ENCODE assay signal across 18 cellular contexts in the genomic region with DNA sequence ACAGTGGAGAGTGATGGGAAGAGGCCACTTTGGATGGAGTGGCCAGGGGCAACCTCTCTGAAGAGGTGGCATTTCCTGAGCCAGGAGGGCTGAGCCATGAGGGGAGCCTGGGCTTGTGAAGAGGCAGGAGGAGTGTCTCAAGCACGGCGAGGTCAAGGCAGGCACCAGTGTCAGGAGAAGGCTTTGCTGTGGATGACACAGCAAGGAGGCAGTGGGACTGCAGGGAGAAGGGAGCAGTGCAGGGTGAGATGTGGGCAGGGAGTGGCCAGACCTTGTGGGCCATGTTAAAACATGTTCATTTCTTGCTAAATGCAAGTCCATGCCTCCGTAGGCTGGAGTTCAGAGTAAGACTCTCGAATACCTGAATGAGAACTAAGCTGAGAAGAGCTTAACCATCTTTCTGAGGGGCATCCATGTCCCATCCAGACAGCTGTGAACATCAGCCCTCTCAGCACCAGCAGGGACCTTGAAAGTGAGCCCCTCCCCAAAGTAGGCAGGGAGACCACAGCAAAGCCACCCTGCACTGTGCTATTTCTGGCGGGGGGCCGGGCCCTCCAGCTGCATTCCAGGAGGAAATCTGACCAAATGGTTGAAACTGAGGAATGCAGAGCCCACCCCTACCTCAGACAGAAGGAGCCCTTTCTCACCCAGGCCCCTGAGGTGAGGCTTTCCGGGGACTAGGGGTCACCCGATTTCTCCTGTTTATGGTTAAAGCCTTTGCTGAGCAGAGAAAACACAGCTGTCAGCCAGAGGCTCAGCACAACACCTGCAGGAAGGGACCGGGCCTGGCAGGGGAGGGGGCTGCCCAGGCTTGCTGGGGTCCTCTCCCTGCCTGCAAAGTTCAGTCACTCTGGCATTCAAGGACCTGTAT. TPM values are rescaled to one million over a fixed set of nuclear protein-coding genes. Genes with fewer than 3 reads are reported as not detected.
DNase-seq lines count a peak whose midpoint lies in the region; ATAC-seq and TF ChIP-seq lines count a peak whose summit lies in the region.
"Had no signal": no experiment of that assay in that cellular context is flagged by ENCODE, and none has a peak within 500 bp of the region (broad histone marks: within the 10 kb centered on the region; RNA-seq: fewer than 3 reads in every experiment).

No MANE protein-coding gene starts in this region.

- no peak overlapping the region for H3K4me3 ChIP-seq in fibroblast of lung (replicated peaks in 1 of 4; ENCODE audit: control extremely low read depth in 1 of 4, insufficient read depth in 1 of 4, low read depth in 3 of 4, low read length in 4 of 4)
- H3K4me3 ChIP-seq: pancreas, tibial nerve had no signal

- CTCF ChIA-PET in WTC11 (lab: Charles Lee): interaction anchor here (0.7 to 2.4 kb wide), 6 partner anchors 8 to 194 kb away, joined by 3 to 10 read pairs (median 4); partner anchors contain the start of gene ARSI

- no peaks in the 10 kb centered on the region for H3K27me3 ChIP-seq in fibroblast of lung (ENCODE audit: control insufficient read depth, insufficient read depth, low read length)
- H3K27me3 ChIP-seq: pancreas, tibial nerve had no signal

- H3K36me3 Mint-ChIP-seq in WTC11: no peaks in the 10 kb centered on the region
- H3K36me3 Mint-ChIP-seq in stimulated activated memory B cell treated with anti-CD40 and anti-IgM and Interleukin-4, amounts not matched to agents 10 μg/mL and 1 μg/mL and 100 μg/mL, for 72 hours: no peaks in the 10 kb centered on the region
- H3K36me3 Mint-ChIP-seq: activated CD8-positive, alpha-beta memory T cell treated with anti-CD3 and anti-CD28 coated beads, Interleukin-2, amount 10 ng/mL, durations not matched to agents 7 days and 5 days had no signal

- no peak for TF ChIP-seq CTCF in WTC11 (IDR thresholded peaks at IDR 0.05)
- TF ChIP-seq CTCF in fibroblast of lung (conservative IDR thresholded peaks at IDR 0.05 in 1 of 2, IDR thresholded peaks at IDR 0.05 in 1 of 2; ENCODE audit: low read depth in 1 of 2, low read length in 2 of 2): no peak

- POLR2A ChIA-PET in WTC11 (lab: Charles Lee): interaction anchor here (1.1 kb wide), 1 partner anchor 43 kb away, joined by 3 read pairs; no protein-coding TSS in a partner anchor

- H3K4me1 Mint-ChIP-seq in WTC11: peaks cover 11% of the 10 kb centered on the region
- no peaks in the 10 kb centered on the region for H3K4me1 Mint-ChIP-seq in stimulated activated memory B cell treated with anti-CD40 and anti-IgM and Interleukin-4, amounts not matched to agents 10 μg/mL and 1 μg/mL and 100 μg/mL, for 72 hours

- H3K9me3 ChIP-seq in fibroblast of lung (ENCODE audit: control insufficient read depth, insufficient read depth, low read depth, low read length): no peaks in the 10 kb centered on the region
- H3K9me3 ChIP-seq: pancreas, tibial nerve had no signal

- H3K4me1 ChIP-seq in fibroblast of lung (ENCODE audit: control insufficient read depth, extremely low read depth, insufficient read depth, low read length): peaks cover 28% of the 10 kb centered on the region
- H3K4me1 ChIP-seq: pancreas had no signal

- H2AFZ ChIP-seq in fibroblast of lung (ENCODE audit: low read length): peak overlapping the region; percentile 64

- H3K4me3 Mint-ChIP-seq in WTC11: no peak overlapping the region
- H3K4me3 Mint-ChIP-seq in stimulated activated memory B cell treated with anti-CD40 and anti-IgM and Interleukin-4, amounts not matched to agents 10 μg/mL and 1 μg/mL and 100 μg/mL, for 72 hours: no peak overlapping the region
- H3K4me3 Mint-ChIP-seq: activated CD8-positive, alpha-beta memory T cell treated with anti-CD3 and anti-CD28 coated beads, Interleukin-2, amount 10 ng/mL, durations not matched to agents 7 days and 5 days had no signal

- H3K9ac ChIP-seq in fibroblast of lung (ENCODE audit: insufficient read depth, low read length): no peak overlapping the region

- no peaks in the 10 kb centered on the region; the same call in 1 of the 2 replicates for H3K27me3 Mint-ChIP-seq in WTC11 (ENCODE audit: low read depth)
- peaks cover 27% of the 10 kb centered on the region for H3K27me3 Mint-ChIP-seq in stimulated activated memory B cell treated with anti-CD40 and anti-IgM and Interleukin-4, amounts not matched to agents 10 μg/mL and 1 μg/mL and 100 μg/mL, for 72 hours
- H3K27me3 Mint-ChIP-seq: activated CD8-positive, alpha-beta memory T cell treated with anti-CD3 and anti-CD28 coated beads, Interleukin-2, amount 10 ng/mL, durations not matched to agents 7 days and 5 days had no signal

- no peaks in the 10 kb centered on the region for H3K36me3 ChIP-seq in fibroblast of lung (ENCODE audit: control insufficient read depth, insufficient read depth, low read length)
- H3K36me3 ChIP-seq: pancreas, tibial nerve had no signal

- H3K27ac Mint-ChIP-seq in WTC11: peak overlapping the region; percentile 5; the same call in 1 of the 2 replicates
- H3K27ac Mint-ChIP-seq in stimulated activated memory B cell treated with anti-CD40 and anti-IgM and Interleukin-4, amounts not matched to agents 10 μg/mL and 1 μg/mL and 100 μg/mL, for 72 hours: no peak overlapping the region
- H3K27ac Mint-ChIP-seq: activated CD8-positive, alpha-beta memory T cell treated with anti-CD3 and anti-CD28 coated beads, Interleukin-2, amount 10 ng/mL, durations not matched to agents 7 days and 5 days had no signal

- DNase-seq in NCI-H82 (lab: John Stamatoyannopoulos, UW) (peak; percentile 66), NCI-H82 treated with DMSO at 0.1 percent for 48 hours (lab: John Stamatoyannopoulos, UW; ENCODE audit: unreplicated experiment) (no peak), WTC11 (ENCODE audit: low spot score) (no peak), fibroblast of lung (ENCODE audit: low read depth in 2 of 2) (no peak), kidney glomerular epithelial cell (lab: John Stamatoyannopoulos, UW) (no peak)
- no peak for DNase-seq in activated CD4-positive, alpha-beta T cell treated with anti-CD3 and anti-CD28 coated beads, Interleukin-2, amount 50 U/mL, for 1 hour
- DNase-seq: activated CD4-positive, alpha-beta T cell treated with anti-CD3 and anti-CD28 coated beads for 1 hour; activated CD8-positive, alpha-beta memory T cell treated with anti-CD3 and anti-CD28 coated beads, Interleukin-2, amount 10 ng/mL, durations not matched to agents 7 days and 5 days; activated effector memory CD4-positive, alpha-beta T cell treated with anti-CD3 and anti-CD28 coated beads, Interleukin-2, amount 50 U/mL, for 16 hours; cortex of kidney; pancreas had no signal

- no peaks in the 10 kb centered on the region for H3K79me2 ChIP-seq in fibroblast of lung (ENCODE audit: control insufficient read depth, insufficient read depth, low read length)

- peaks cover 9% of the 10 kb centered on the region; the same call in 1 of the 2 replicates for H3K9me3 Mint-ChIP-seq in WTC11
- peaks cover 6% of the 10 kb centered on the region for H3K9me3 Mint-ChIP-seq in stimulated activated memory B cell treated with anti-CD40 and anti-IgM and Interleukin-4, amounts not matched to agents 10 μg/mL and 1 μg/mL and 100 μg/mL, for 72 hours

- peak; percentile 49 for ATAC-seq in WTC11
- peak; percentile 37 for ATAC-seq in stimulated activated memory B cell treated with anti-CD40 and anti-IgM and Interleukin-4, amounts not matched to agents 10 μg/mL and 1 μg/mL and 100 μg/mL, for 72 hours
- ATAC-seq in GM19455 (IDR thresholded peaks at IDR 0.05; ENCODE audit: unreplicated experiment): no peak
- ATAC-seq: activated CD8-positive, alpha-beta memory T cell treated with anti-CD3 and anti-CD28 coated beads, Interleukin-2, amount 10 ng/mL, durations not matched to agents 7 days and 5 days; pancreas had no signal

- peak overlapping the region; percentile 77 for H3K27ac ChIP-seq in fibroblast of lung (ENCODE audit: insufficient read depth, low read length)
- H3K27ac ChIP-seq: 22Rv1, C4-2B, pancreas had no signal

- no peaks in the 10 kb centered on the region for H4K20me1 ChIP-seq in fibroblast of lung (ENCODE audit: control insufficient read depth, extremely low read depth, insufficient read depth, low read length)

- no peak overlapping the region for H3K4me2 ChIP-seq in fibroblast of lung (ENCODE audit: extremely low read depth, insufficient read depth, low read length)

TF ChIP-seq in WTC11, 78 proteins besides CTCF, POLR2A, EP300 and RAD21:
- no peak for TF ChIP-seq FOXP4 (CRISPR knock-in tag; IDR thresholded peaks at IDR 0.05)
- no peak for TF ChIP-seq IRF2 (CRISPR knock-in tag; IDR thresholded peaks at IDR 0.05; ENCODE audit: borderline replicate concordance, low read depth)
- TF ChIP-seq SMAD3 (CRISPR knock-in tag; IDR thresholded peaks at IDR 0.05; ENCODE audit: borderline replicate concordance): no peak

RNA-seq across cellular contexts. Expression of gene ARSI, which starts 16.1 kb away (rescaled TPM):
- 5.9 to 6.9 TPM (median 6.6 TPM) in 3 replicates for total RNA-seq in WTC11 (2021)
- 5.9 and 8.5 TPM in 2 replicates for total RNA-seq in fibroblast of lung
- polyA plus RNA-seq in fibroblast of lung: 3.3 and 12.5 TPM in 2 replicates
- polyA plus RNA-seq in fibroblast of lung (2012): 6.5 and 18.6 TPM in 2 replicates
- polyA minus RNA-seq in fibroblast of lung (ENCODE audit: low replicate concordance): 16.3 and 29.0 TPM in 2 replicates
- total RNA-seq: activated CD8-positive, alpha-beta memory T cell treated with anti-CD3 and anti-CD28 coated beads, Interleukin-2, amount 10 ng/mL, durations not matched to agents 7 days and 5 days; RPMI7951; T-helper 2 cell treated with Interferon-gamma antibody and Interleukin-4, amounts not matched to agents 100 ng/mL and 5 ng/mL, for 36 hours had no signal
- polyA plus RNA-seq: pancreas had no signal

RNA-seq across cellular contexts. Expression of gene CAMK2A, which starts 29.3 kb away (rescaled TPM):
- 0.13 to 0.16 TPM (median 0.14 TPM) in 3 replicates for total RNA-seq in WTC11 (2021)
- total RNA-seq in fibroblast of lung: 0.77 and 2.1 TPM in 2 replicates
- polyA plus RNA-seq in fibroblast of lung: 1.5 and 3.1 TPM in 2 replicates
- polyA plus RNA-seq in fibroblast of lung (2012): 1.8 and 4.1 TPM in 2 replicates
- polyA minus RNA-seq in fibroblast of lung (ENCODE audit: low replicate concordance): 1.3 and 2.5 TPM in 2 replicates
- total RNA-seq: activated CD8-positive, alpha-beta memory T cell treated with anti-CD3 and anti-CD28 coated beads, Interleukin-2, amount 10 ng/mL, durations not matched to agents 7 days and 5 days; T-helper 2 cell treated with Interferon-gamma antibody and Interleukin-4, amounts not matched to agents 100 ng/mL and 5 ng/mL, for 36 hours had no signal

RNA-seq across cellular contexts. Expression of gene TCOF1, which starts 38.6 kb away (rescaled TPM):
- total RNA-seq in WTC11 (2021): 130 to 174 TPM (median 133 TPM) in 3 replicates
- total RNA-seq in fibroblast of lung: 10.6 and 11.0 TPM in 2 replicates
- polyA plus RNA-seq in fibroblast of lung: 8.5 and 12.1 TPM in 2 replicates
- 20.0 and 24.0 TPM in 2 replicates for polyA plus RNA-seq in fibroblast of lung (2012)
- polyA minus RNA-seq in fibroblast of lung (ENCODE audit: low replicate concordance): 18.2 and 19.0 TPM in 2 replicates

Comparison
In these comparisons a context has a peak if more than half of its experiments do, and no peak if none do; other contexts are left out.
1. RNA of gene TCOF1, which starts 38.6 kb away (total RNA-seq): 130 to 174 TPM in WTC11; 10.6 to 11.0 TPM in fibroblast of lung; every median in the first group is over 10 times any median in the second.